11 cellular contexts compared by ENCODE assay signal in genomic region chr19:18319591-18320135, GRCh38. TPM values are rescaled to one million over a fixed set of nuclear protein-coding genes. Genes with fewer than 3 reads are reported as not detected.
A peak's percentile ranks its signal among the peaks of the same experiment; 100 is the strongest.
DNase-seq lines count a peak whose midpoint lies in the region; ATAC-seq and TF ChIP-seq lines count a peak whose summit lies in the region.
"Had no signal": no experiment of that assay in that cellular context is flagged by ENCODE, and none has a peak within 500 bp of the region (broad histone marks: within the 10 kb centered on the region; RNA-seq: fewer than 3 reads in every experiment).

No MANE protein-coding gene starts in this region.

- TF ChIP-seq EP300 in upper lobe of left lung (IDR thresholded peaks at IDR 0.05) (no peak), sigmoid colon (IDR thresholded peaks at IDR 0.05) (no peak)

- peak in 1 of 4 donors; percentile 15 for TF ChIP-seq POLR2A in upper lobe of left lung (IDR thresholded peaks at IDR 0.05)
- TF ChIP-seq POLR2A in sigmoid colon (IDR thresholded peaks at IDR 0.05): no peak

- H3K4me1 Mint-ChIP-seq in activated naive CD4-positive, alpha-beta T cell treated with anti-CD3 and anti-CD28 coated beads, Interleukin-2, amount 10 ng/mL, durations not matched to agents 7 days and 5 days: peaks cover 71% of the 10 kb centered on the region
- H3K4me1 Mint-ChIP-seq in activated T-helper 17 cell treated with anti-CD3 and anti-CD28 coated beads, Interleukin-2, amount 50 U/mL, for 72 hours: peaks cover 30% of the 10 kb centered on the region
- H3K4me1 Mint-ChIP-seq in mesothelial cell of epicardium: peaks cover 47% of the 10 kb centered on the region

- no peaks in the 10 kb centered on the region for H3K27me3 ChIP-seq in upper lobe of left lung
- H3K27me3 ChIP-seq in sigmoid colon: no peaks in the 10 kb centered on the region

- peaks cover 0 to 8% (median 0%) of the 10 kb centered on the region in 4 donors for H3K36me3 ChIP-seq in upper lobe of left lung
- H3K36me3 ChIP-seq in sigmoid colon: peaks cover 0 to 9% (median 0%) of the 10 kb centered on the region in 4 donors

- H3K9me3 ChIP-seq in upper lobe of left lung (no peaks in the 10 kb centered on the region), sigmoid colon (no peaks in the 10 kb centered on the region)

- ATAC-seq in activated T-helper 17 cell treated with anti-CD3 and anti-CD28 coated beads, Interleukin-2, amount 50 U/mL, for 72 hours (replicated peaks): no peak
- ATAC-seq in upper lobe of left lung (ENCODE audit: low FRiP score in 2 of 2): no peak

- intact Hi-C loops in sigmoid colon (cut with DNase I): no loop called here

- H3K4me3 ChIP-seq in upper lobe of left lung: no peak overlapping the region
- H3K4me3 ChIP-seq in sigmoid colon: no peak overlapping the region
- H3K4me3 ChIP-seq: lung had no signal

- WGBS in upper lobe of left lung, 2 donors: 46 to 67% methylated on average over 7 of the region's 7 CpGs
- 20 to 71% methylated on average over 7 of the region's 7 CpGs for WGBS in sigmoid colon, 2 donors

- H3K36me3 Mint-ChIP-seq in activated naive CD4-positive, alpha-beta T cell treated with anti-CD3 and anti-CD28 coated beads, Interleukin-2, amount 10 ng/mL, durations not matched to agents 7 days and 5 days: peaks cover 34% of the 10 kb centered on the region
- peaks cover 60% of the 10 kb centered on the region for H3K36me3 Mint-ChIP-seq in activated T-helper 17 cell treated with anti-CD3 and anti-CD28 coated beads, Interleukin-2, amount 50 U/mL, for 72 hours (ENCODE audit: low read depth)
- H3K36me3 Mint-ChIP-seq in mesothelial cell of epicardium: no peaks in the 10 kb centered on the region

- H3K9me3 Mint-ChIP-seq in activated naive CD4-positive, alpha-beta T cell treated with anti-CD3 and anti-CD28 coated beads, Interleukin-2, amount 10 ng/mL, durations not matched to agents 7 days and 5 days: no peaks in the 10 kb centered on the region
- no peaks in the 10 kb centered on the region for H3K9me3 Mint-ChIP-seq in activated T-helper 17 cell treated with anti-CD3 and anti-CD28 coated beads, Interleukin-2, amount 50 U/mL, for 72 hours
- no peaks in the 10 kb centered on the region for H3K9me3 Mint-ChIP-seq in mesothelial cell of epicardium

- H3K4me1 ChIP-seq in upper lobe of left lung (peaks cover 60 to 66% (median 64%) of the 10 kb centered on the region in 4 donors), sigmoid colon (peaks cover 0 to 50% (median 37%) of the 10 kb centered on the region in 4 donors)

- H3K27ac Mint-ChIP-seq in activated naive CD4-positive, alpha-beta T cell treated with anti-CD3 and anti-CD28 coated beads, Interleukin-2, amount 10 ng/mL, durations not matched to agents 7 days and 5 days: peak overlapping the region; percentile 97
- H3K27ac Mint-ChIP-seq in activated T-helper 17 cell treated with anti-CD3 and anti-CD28 coated beads, Interleukin-2, amount 50 U/mL, for 72 hours: peak overlapping the region; percentile 61
- H3K27ac Mint-ChIP-seq in mesothelial cell of epicardium: peak overlapping the region; percentile 99

- CTCF ChIA-PET in activated naive CD4-positive, alpha-beta T cell treated with anti-CD3 and anti-CD28 coated beads, Interleukin-2, amount 10 ng/mL, durations not matched to agents 7 days and 5 days (lab: Charles Lee): interaction anchor here (0.8 to 11.4 kb wide), 3 partner anchors 9 to 42 kb away, joined by 3 to 236 read pairs (median 5); partner anchors contain the start of genes IQCN and JUND

- TF ChIP-seq CTCF in mesothelial cell of epicardium (IDR thresholded peaks at IDR 0.05; ENCODE audit: unreplicated experiment): no peak
- TF ChIP-seq CTCF in upper lobe of left lung (IDR thresholded peaks at IDR 0.05): no peak
- no peak for TF ChIP-seq CTCF in sigmoid colon (IDR thresholded peaks at IDR 0.05)

- peak overlapping the region; percentile 62 for H3K4me3 Mint-ChIP-seq in activated naive CD4-positive, alpha-beta T cell treated with anti-CD3 and anti-CD28 coated beads, Interleukin-2, amount 10 ng/mL, durations not matched to agents 7 days and 5 days
- peak overlapping the region; percentile 92 for H3K4me3 Mint-ChIP-seq in activated T-helper 17 cell treated with anti-CD3 and anti-CD28 coated beads, Interleukin-2, amount 50 U/mL, for 72 hours
- no peak overlapping the region for H3K4me3 Mint-ChIP-seq in mesothelial cell of epicardium

- H3K27ac ChIP-seq in upper lobe of left lung (peak overlapping the region; percentile 87 to 93 (median 88)), sigmoid colon (peak overlapping the region in 2 of 4 donors; percentile 58 to 90)

- H3K27me3 Mint-ChIP-seq in activated naive CD4-positive, alpha-beta T cell treated with anti-CD3 and anti-CD28 coated beads, Interleukin-2, amount 10 ng/mL, durations not matched to agents 7 days and 5 days: no peaks in the 10 kb centered on the region
- no peaks in the 10 kb centered on the region for H3K27me3 Mint-ChIP-seq in activated T-helper 17 cell treated with anti-CD3 and anti-CD28 coated beads, Interleukin-2, amount 50 U/mL, for 72 hours
- H3K27me3 Mint-ChIP-seq in mesothelial cell of epicardium (ENCODE audit: low read depth): no peaks in the 10 kb centered on the region

- DNase-seq in activated naive CD4-positive, alpha-beta T cell treated with anti-CD3 and anti-CD28 coated beads, Interleukin-2, amount 10 ng/mL, durations not matched to agents 7 days and 5 days: no peak
- DNase-seq in activated naive CD4-positive, alpha-beta T cell (lab: John Stamatoyannopoulos, UW): no peak
- DNase-seq in mesothelial cell of epicardium (ENCODE audit: low spot score in 2 of 2, unreplicated experiment in 2 of 2) (no peak), upper lobe of left lung (peak in 1 of 2 donors; percentile 53), NCI-H226 (no peak), NCI-H128 (lab: John Stamatoyannopoulos, UW; ENCODE audit: unreplicated experiment) (no peak), sigmoid colon (no peak)
- DNase-seq: activated CD4-positive, alpha-beta T cell treated with anti-CD3 and anti-CD28 coated beads, Interleukin-2, amount 50 U/mL, for 48 hours; IMR-90 had no signal

RNA-seq across cellular contexts. Expression of gene LSM4, which starts 3.2 kb away (rescaled TPM):
- total RNA-seq in activated T-helper 17 cell treated with anti-CD3 and anti-CD28 coated beads, Interleukin-2, amount 50 U/mL, for 72 hours: 100 to 1,000 TPM; 176 to 252 TPM
- total RNA-seq in mesothelial cell of epicardium: 112 to 119 TPM (median 114 TPM) in 3 replicates
- total RNA-seq in upper lobe of left lung: 100 to 1,000 TPM in 4 of 6 donors, 10 to 100 TPM in 2; 39.8 to 147 (median 107) TPM
- total RNA-seq in sigmoid colon: 100 to 1,000 TPM in 3 of 4 donors, 10 to 100 TPM in 1; 89.1 to 144 (median 119) TPM
- 100 to 1,000 TPM; 214 to 285 (median 256) TPM for polyA plus RNA-seq in sigmoid colon

RNA-seq across cellular contexts. Expression of gene PGPEP1, which starts 20.7 kb away (rescaled TPM):
- total RNA-seq in activated T-helper 17 cell treated with anti-CD3 and anti-CD28 coated beads, Interleukin-2, amount 50 U/mL, for 72 hours: 10 to 100 TPM; 38.9 to 46.0 TPM
- total RNA-seq in mesothelial cell of epicardium (22.6 to 24.3 TPM (median 23.2 TPM) in 3 replicates), upper lobe of left lung (10 to 100 TPM; 15.5 to 42.8 (median 28.1) TPM), sigmoid colon (10 to 100 TPM; 15.0 to 26.0 (median 16.6) TPM)
- polyA plus RNA-seq in sigmoid colon: 10 to 100 TPM; 14.4 to 36.9 (median 31.7) TPM

RNA-seq across cellular contexts. Expression of gene JUND, which starts 38.2 kb away (rescaled TPM):
- total RNA-seq in activated T-helper 17 cell treated with anti-CD3 and anti-CD28 coated beads, Interleukin-2, amount 50 U/mL, for 72 hours: 100 to 1,000 TPM; 177 to 324 TPM
- total RNA-seq in mesothelial cell of epicardium (274 to 284 TPM (median 276 TPM) in 3 replicates), upper lobe of left lung (1,000 to 10,000 TPM in 1 of 6 donors, 100 to 1,000 TPM in 5; 281 to 1,101 (median 639) TPM), sigmoid colon (100 to 1,000 TPM; 163 to 369 (median 230) TPM)
- polyA plus RNA-seq in sigmoid colon: 100 to 1,000 TPM; 179 to 221 (median 180) TPM

RNA-seq across cellular contexts. Expression of gene IQCN, which starts 45.4 kb away (rescaled TPM):
- 1 to 10 TPM; 1.1 to 1.3 TPM for total RNA-seq in activated T-helper 17 cell treated with anti-CD3 and anti-CD28 coated beads, Interleukin-2, amount 50 U/mL, for 72 hours
- total RNA-seq in mesothelial cell of epicardium (14.8 to 17.1 TPM (median 16.8 TPM) in 3 replicates), upper lobe of left lung (10 to 100 TPM in 3 of 6 donors, 1 to 10 TPM in 3; 6.3 to 58.7 (median 11.7) TPM), sigmoid colon (1 to 10 TPM; 1.4 to 5.8 (median 2.9) TPM)
- polyA plus RNA-seq in sigmoid colon: 1 to 10 TPM; 1.2 to 4.4 (median 3.4) TPM
